1 cellular context compared by ENCODE assay signal in genomic region chr6:41051873-41052272, GRCh38.
TF ChIP-seq lines count a peak whose summit lies in the region.

No MANE protein-coding gene starts in this region.

TF ChIP-seq in GM23338, 12 proteins besides CTCF, POLR2A, EP300 and RAD21:
- TF ChIP-seq EZH2 (IDR thresholded peaks at IDR 0.05; ENCODE audit: low read depth, unreplicated experiment), result no peak
- no peak for TF ChIP-seq ZNF331 (CRISPR knock-in tag; IDR thresholded peaks at IDR 0.05; ENCODE audit: low read depth)
- no peak for TF ChIP-seq JUNB (IDR thresholded peaks at IDR 0.05; ENCODE audit: unreplicated experiment)
- no peak for TF ChIP-seq ZNF114 (CRISPR knock-in tag; IDR thresholded peaks at IDR 0.05)
- no peak for TF ChIP-seq CREB1 (CRISPR knock-in tag; IDR thresholded peaks at IDR 0.05; ENCODE audit: low read depth)
- no peak for TF ChIP-seq STAT1 (IDR thresholded peaks at IDR 0.05; ENCODE audit: unreplicated experiment)
- no peak for TF ChIP-seq ZNF462 (CRISPR knock-in tag; IDR thresholded peaks at IDR 0.05)
- TF ChIP-seq EZH2phosphoT487 (IDR thresholded peaks at IDR 0.05; ENCODE audit: unreplicated experiment), result no peak
- TF ChIP-seq NANOG (IDR thresholded peaks at IDR 0.05; ENCODE audit: borderline replicate concordance), result no peak
- TF ChIP-seq ETS1 (IDR thresholded peaks at IDR 0.05), result no peak
- no peak for TF ChIP-seq REST (IDR thresholded peaks at IDR 0.05; ENCODE audit: unreplicated experiment)
- TF ChIP-seq POLR2AphosphoS5 (IDR thresholded peaks at IDR 0.05; ENCODE audit: low read depth), result no peak
